In the genomic region with DNA sequence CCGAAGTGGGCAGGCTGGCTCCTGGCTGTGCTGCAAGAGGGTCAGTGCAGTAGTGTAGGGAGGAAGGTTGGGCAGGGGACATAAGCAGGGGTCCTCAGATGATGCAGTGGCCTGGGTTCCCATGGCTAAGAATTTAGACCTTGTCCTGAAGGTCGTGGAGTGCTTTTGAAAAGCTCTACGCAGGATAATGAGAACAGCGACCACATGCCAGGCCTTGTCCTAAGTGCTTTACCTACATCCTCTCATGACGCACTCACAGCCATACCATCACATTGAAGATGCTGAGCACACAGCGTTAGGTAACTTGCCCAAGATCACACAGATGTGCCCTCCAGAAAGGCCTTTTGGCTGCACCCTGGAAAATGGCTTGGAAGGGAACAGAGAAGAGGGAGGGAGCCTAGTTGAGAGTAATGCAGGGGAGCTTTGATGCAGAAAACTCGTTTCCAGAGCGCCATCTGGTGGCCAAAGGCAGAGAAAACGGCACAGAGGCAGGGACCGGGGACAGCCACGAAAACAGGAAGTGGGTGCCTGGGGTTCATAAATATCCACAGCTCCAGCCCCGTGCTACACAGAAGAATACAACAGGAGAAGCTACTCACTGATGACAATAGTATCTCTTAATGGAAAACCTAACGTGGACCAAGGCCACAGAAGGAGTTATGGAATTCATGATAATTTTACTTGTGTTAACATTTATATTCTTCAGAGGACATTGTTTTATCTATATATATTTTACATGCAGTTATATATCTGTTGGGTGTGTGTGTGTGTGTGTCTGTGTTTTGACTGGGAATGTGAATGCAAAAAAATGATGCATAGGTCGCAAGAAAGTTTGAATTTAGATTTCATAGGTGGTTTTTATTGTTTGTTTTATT, we compare ENCODE assay signal across 1 cellular context.
TF ChIP-seq lines count a peak whose summit lies in the region.

No MANE protein-coding gene starts in this region.

TF ChIP-seq in endothelial cell of umbilical vein, 7 proteins besides CTCF, POLR2A, EP300 and RAD21:
- TF ChIP-seq POLR2AphosphoS5 (IDR thresholded peaks at IDR 0.05; ENCODE audit: insufficient read depth, low read depth, low read length) (no peak), FOS (IDR thresholded peaks at IDR 0.05; ENCODE audit: borderline replicate concordance, insufficient read depth, low read length) (no peak), EZH2 (IDR thresholded peaks at IDR 0.05; ENCODE audit: borderline replicate concordance, low read depth, low read length, severe bottlenecking) (no peak), MYC (IDR thresholded peaks at IDR 0.05; ENCODE audit: low read depth, low read length) (no peak), JUN (IDR thresholded peaks at IDR 0.05; ENCODE audit: borderline replicate concordance, insufficient read depth, insufficient read length, low read depth) (no peak), GATA2 (IDR thresholded peaks at IDR 0.05; ENCODE audit: insufficient read depth, insufficient read length, low read depth, low read length) (no peak)
- TF ChIP-seq, protein P1, sequence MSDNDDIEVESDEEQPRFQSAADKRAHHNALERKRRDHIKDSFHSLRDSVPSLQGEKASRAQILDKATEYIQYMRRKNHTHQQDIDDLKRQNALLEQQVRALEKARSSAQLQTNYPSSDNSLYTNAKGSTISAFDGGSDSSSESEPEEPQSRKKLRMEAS (IDR thresholded peaks at IDR 0.05; ENCODE audit: insufficient read depth, insufficient read length): no peak
